Comparison of ENCODE assay signal across 1 cellular context in genomic region chr5:145683426-145683825, GRCh38.
A peak's percentile ranks its signal among the peaks of the same experiment; 100 is the strongest.
TF ChIP-seq lines count a peak whose summit lies in the region.

No MANE protein-coding gene starts in this region.

TF ChIP-seq in K562, 482 proteins besides CTCF, POLR2A, EP300 and RAD21 (continued from another document):
- peak; percentile 52 for TF ChIP-seq MGA (IDR thresholded peaks at IDR 0.05)
- TF ChIP-seq ZNF699 (CRISPR knock-in tag; IDR thresholded peaks at IDR 0.05; ENCODE audit: insufficient replicate concordance) = no peak
